8 cellular contexts compared by ENCODE assay signal in the genomic region with DNA sequence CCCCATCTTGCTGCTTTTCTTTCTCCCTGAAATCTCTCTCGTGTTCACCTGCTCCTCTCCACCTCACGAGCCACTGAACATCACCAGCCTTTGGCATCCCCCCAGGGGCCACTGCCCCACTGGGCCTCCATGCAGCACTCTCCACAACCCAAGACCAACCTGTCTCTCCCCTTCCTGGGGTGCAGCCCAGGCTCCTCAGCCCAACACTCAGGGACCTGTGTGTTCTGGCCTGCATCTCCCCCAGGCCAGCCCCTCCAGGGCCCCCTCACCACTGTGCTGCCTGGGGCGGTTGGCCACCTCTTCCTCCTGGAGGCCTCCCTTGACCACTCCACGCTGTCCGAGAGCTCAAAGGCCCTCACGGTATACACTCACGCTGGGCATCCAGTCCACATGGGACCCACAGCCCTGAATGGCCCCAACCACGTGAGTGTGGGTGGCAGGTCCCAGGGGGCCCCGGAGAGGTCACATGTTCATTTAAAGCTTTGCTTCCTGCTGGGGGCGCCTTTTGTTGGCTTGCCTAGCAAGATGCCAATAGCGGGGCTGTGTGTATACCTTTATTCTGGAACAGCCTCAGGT. TPM values are rescaled to one million over a fixed set of nuclear protein-coding genes. Genes with fewer than 3 reads are reported as not detected.
A peak's percentile ranks its signal among the peaks of the same experiment; 100 is the strongest.
DNase-seq lines count a peak whose midpoint lies in the region; ATAC-seq, FAIRE-seq and TF ChIP-seq lines count a peak whose summit lies in the region.

No MANE protein-coding gene starts in this region.

- H3K9ac ChIP-seq in neuronal stem cell (ENCODE audit: low read depth, low read length, poor library complexity) = no peak overlapping the region

- POLR2A ChIA-PET in RWPE1 (lab: Yijun Ruan, JAX; ENCODE audit: low non-redundant PET) = no interaction called here

- no peak overlapping the region for H3K4me2 ChIP-seq in neuronal stem cell (ENCODE audit: insufficient read depth, low read length, poor library complexity, severe bottlenecking)

- H3K27me3 ChIP-seq in neuronal stem cell (ENCODE audit: control insufficient read depth in 3 of 3, insufficient read depth in 3 of 3, low read depth in 1 of 3, low read length in 3 of 3) (no peaks in the 10 kb centered on the region), brain microvascular endothelial cell (replicated peaks) (no peaks in the 10 kb centered on the region)

- H3K36me3 ChIP-seq in neuronal stem cell (replicated peaks in 1 of 2; ENCODE audit: control insufficient read depth in 2 of 2, insufficient read depth in 2 of 2, low read length in 2 of 2) = peaks cover 44 to 53% of the 10 kb centered on the region in 2 donors
- peaks cover 44% of the 10 kb centered on the region for H3K36me3 ChIP-seq in brain microvascular endothelial cell (replicated peaks)

- CTCF ChIA-PET in RWPE1 (lab: Yijun Ruan, JAX) = interaction anchor here (2.5 kb wide), 1 partner anchor 9 kb away, joined by 13 read pairs; no protein-coding TSS in a partner anchor

- in situ Hi-C loops in brain microvascular endothelial cell (cut with HindIII; ENCODE audit: low pct_ligation_motif_present, low sequenced_read_pairs) = no loop called here

- no peak overlapping the region for H3K4me3 ChIP-seq in neuronal stem cell (ENCODE audit: low read length in 2 of 2)
- H3K4me3 ChIP-seq in brain microvascular endothelial cell (ENCODE audit: low read depth, low read length) = no peak overlapping the region

- H2BK5ac ChIP-seq in neuronal stem cell (ENCODE audit: low read length) = no peak overlapping the region

- H3K18ac ChIP-seq in neuronal stem cell (ENCODE audit: low read length) = no peak overlapping the region

- peaks cover 2 to 12% of the 10 kb centered on the region in 2 donors for H3K4me1 ChIP-seq in neuronal stem cell (ENCODE audit: control insufficient read depth in 2 of 2, insufficient read depth in 1 of 2, low read depth in 1 of 2, low read length in 2 of 2)

- H3K79me1 ChIP-seq in neuronal stem cell (ENCODE audit: low read depth, low read length) = peaks cover 13% of the 10 kb centered on the region

- H2BK15ac ChIP-seq in neuronal stem cell (ENCODE audit: low read length) = no peak overlapping the region

- peak overlapping the region; percentile 33 for H3K27ac ChIP-seq in RWPE1
- H3K27ac ChIP-seq in neuronal stem cell (replicated peaks; ENCODE audit: low read length) = no peak overlapping the region
- H3K27ac ChIP-seq in brain microvascular endothelial cell = no peak overlapping the region

- TF ChIP-seq CTCF in RWPE1 (conservative IDR thresholded peaks at IDR 0.05; ENCODE audit: low read depth) (no peak), brain microvascular endothelial cell (IDR thresholded peaks at IDR 0.05; ENCODE audit: low read depth, low read length, missing control alignments) (no peak)

- peak; percentile 21 for ATAC-seq in GM21737 (IDR thresholded peaks at IDR 0.05; ENCODE audit: unreplicated experiment)

- no peaks in the 10 kb centered on the region for H3K9me3 ChIP-seq in neuronal stem cell (replicated peaks in 1 of 2; ENCODE audit: control insufficient read depth in 2 of 2, insufficient read depth in 1 of 2, low read depth in 1 of 2, low read length in 2 of 2)

- H3K4ac ChIP-seq in neuronal stem cell (ENCODE audit: low read length) = no peak overlapping the region

- DNase-seq in RWPE1 (ENCODE audit: low spot score) = no peak
- no peak for DNase-seq in neuronal stem cell (ENCODE audit: low spot score)
- DNase-seq in H54 (ENCODE audit: insufficient read length, low spot score) = no peak
- no peak for DNase-seq in NCI-H187 treated with DMSO at 0.1 percent for 48 hours (lab: John Stamatoyannopoulos, UW)
- DNase-seq in NCI-H774 (lab: John Stamatoyannopoulos, UW) = no peak
- DNase-seq in brain microvascular endothelial cell = no peak

- H4K91ac ChIP-seq in neuronal stem cell (ENCODE audit: low read depth, low read length, poor library complexity) = no peak overlapping the region

- H2BK12ac ChIP-seq in neuronal stem cell (ENCODE audit: low read length) = no peak overlapping the region

- TF ChIP-seq POLR2A in GM15510 (IDR thresholded peaks at IDR 0.05; ENCODE audit: borderline replicate concordance, extremely low read depth, insufficient read length) (peak; percentile 45), H54 (IDR thresholded peaks at IDR 0.05; ENCODE audit: low read depth, low read length) (no peak)

- H4K8ac ChIP-seq in neuronal stem cell (ENCODE audit: low read depth, low read length) = no peak overlapping the region

- H3K14ac ChIP-seq in neuronal stem cell (ENCODE audit: low read length) = no peak overlapping the region

- H2AK5ac ChIP-seq in neuronal stem cell (ENCODE audit: low read depth, low read length) = no peak overlapping the region

- no peak for FAIRE-seq in H54 (lab: Jason Lieb, UNC)

- H2AFZ ChIP-seq in neuronal stem cell (ENCODE audit: low read length) = no peak overlapping the region

- H2BK120ac ChIP-seq in neuronal stem cell (ENCODE audit: low read depth, low read length) = no peak overlapping the region

- WGBS in neuronal stem cell (ENCODE audit: extremely low coverage in 2 of 2, insufficient read length in 2 of 2, insufficient replicate concordance in 1 of 2), 2 donors = no CpG with 5 or more reads among the region's 11 CpGs

- peak overlapping the region; percentile 49 for H3K23ac ChIP-seq in neuronal stem cell (ENCODE audit: low read depth, low read length, poor library complexity)

RNA-seq across cellular contexts. Expression of a gene that starts 0.5 kb away (rescaled TPM):
- polyA plus RNA-seq in neuronal stem cell (2013, experiment 1 of 2) = 1.2 TPM
- polyA plus RNA-seq in neuronal stem cell (2013, experiment 2 of 2) = 1.2 TPM

RNA-seq across cellular contexts. Expression of a gene that starts 6.7 kb away (rescaled TPM):
- 67.4 TPM for polyA plus RNA-seq in neuronal stem cell (2013, experiment 1 of 2)
- 68.2 TPM for polyA plus RNA-seq in neuronal stem cell (2013, experiment 2 of 2)

RNA-seq across cellular contexts. Expression of a gene that starts 12.7 kb away (rescaled TPM):
- polyA plus RNA-seq in neuronal stem cell (2013, experiment 1 of 2) = 206 TPM
- 193 TPM for polyA plus RNA-seq in neuronal stem cell (2013, experiment 2 of 2)

RNA-seq across cellular contexts. Expression of a gene that starts 36.6 kb away (rescaled TPM):
- polyA plus RNA-seq in neuronal stem cell (2013, experiment 1 of 2) = 205 TPM
- 197 TPM for polyA plus RNA-seq in neuronal stem cell (2013, experiment 2 of 2)

RNA-seq across cellular contexts. Expression of a gene that starts 44.3 kb away (rescaled TPM):
- polyA plus RNA-seq in neuronal stem cell (2013, experiment 1 of 2) = 58.6 TPM
- 63.2 TPM for polyA plus RNA-seq in neuronal stem cell (2013, experiment 2 of 2)
